Comparison of ENCODE assay signal across 9 cellular contexts in the genomic region with DNA sequence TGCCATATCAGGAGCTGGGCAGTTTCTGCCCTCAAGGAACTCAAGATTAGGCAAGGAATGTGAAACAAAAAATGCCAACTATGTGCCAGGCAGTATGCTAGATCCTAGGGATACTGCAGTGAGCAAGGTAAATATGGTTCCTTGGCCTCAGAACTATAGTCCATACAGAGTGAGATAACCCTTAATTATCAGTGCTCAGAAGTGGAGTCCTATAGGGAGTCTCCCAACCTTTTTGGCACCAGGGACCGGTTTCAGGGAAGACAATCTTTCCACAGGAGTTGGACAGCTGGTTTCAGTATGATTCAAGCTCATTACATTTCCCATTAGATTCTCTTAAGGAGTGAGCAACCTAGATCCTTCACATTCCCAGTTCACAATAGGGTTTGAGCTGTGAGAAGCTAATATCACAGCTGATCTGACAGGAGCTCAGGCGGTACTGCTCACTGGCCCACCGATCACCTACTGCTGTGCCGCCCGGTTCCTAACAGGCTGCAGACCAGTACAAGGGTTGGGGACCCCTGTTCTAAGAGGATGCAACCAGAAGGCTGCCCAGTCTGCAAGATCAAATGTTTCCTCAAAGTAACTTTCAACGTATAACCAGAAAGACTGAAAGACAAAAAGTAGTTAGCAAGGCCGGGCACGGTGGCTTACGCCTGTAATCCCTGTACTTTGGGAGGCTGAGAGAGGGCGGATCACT. TPM values are rescaled to one million over a fixed set of nuclear protein-coding genes. Genes with fewer than 3 reads are reported as not detected.
DNase-seq lines count a peak whose midpoint lies in the region; ATAC-seq and TF ChIP-seq lines count a peak whose summit lies in the region.
"Had no signal": no experiment of that assay in that cellular context is flagged by ENCODE, and none has a peak within 500 bp of the region (broad histone marks: within the 10 kb centered on the region; RNA-seq: fewer than 3 reads in every experiment).

No MANE protein-coding gene starts in this region.

- DNase-seq in activated CD4-positive, alpha-beta T cell treated with anti-CD3 and anti-CD28 coated beads for 36 hours, result no peak
- no peak for DNase-seq in activated CD4-positive, alpha-beta T cell treated with anti-CD3 and anti-CD28 coated beads, Interleukin-2, amount 50 U/mL, for 48 hours
- DNase-seq in T-cell (no peak), fibroblast of villous mesenchyme (ENCODE audit: low read depth) (peak; percentile 36), substantia nigra (lab: John Stamatoyannopoulos, UW) (no peak)
- no peak for DNase-seq in stimulated activated effector memory CD8-positive, alpha-beta T cell treated with anti-CD3 and anti-CD28 coated beads, Interleukin-12 subunit alpha, Interleukin-12 subunit beta, amount 100 ng/mL, for 72 hours (ENCODE audit: low spot score in 2 of 2)
- DNase-seq in stimulated activated CD4-positive, alpha-beta T cell treated with anti-CD3 and anti-CD28 coated beads, Interleukin-2, amount 100 ng/mL, for 24 hours, result no peak

- intact Hi-C loops in activated CD4-positive, alpha-beta T cell treated with anti-CD3 and anti-CD28 coated beads for 36 hours (cut with DNase I, micrococcal nuclease), result loop anchor here (1.0 to 5.0 kb wide), 7 partner anchors 65 to 517 kb away; a partner anchor contains a TSS

- CTCF ChIA-PET in activated CD4-positive, alpha-beta T cell treated with anti-CD3 and anti-CD28 coated beads for 36 hours (lab: Charles Lee), result interaction anchor here (0.6 to 2.3 kb wide), 4 partner anchors 31 to 338 kb away, joined by 3 to 6 read pairs (median 4); a partner anchor contains a TSS
- CTCF ChIA-PET in T-cell (lab: Charles Lee), result interaction anchor here (0.5 to 2.8 kb wide), 9 partner anchors 8 to 442 kb away, joined by 3 to 21 read pairs (median 4); a partner anchor contains a TSS

- no peak for ATAC-seq in activated CD4-positive, alpha-beta T cell treated with anti-CD3 and anti-CD28 coated beads for 36 hours
- ATAC-seq in T-cell (replicated peaks in 1 of 4), result no peak
- ATAC-seq in stimulated activated effector memory CD8-positive, alpha-beta T cell treated with anti-CD3 and anti-CD28 coated beads, Interleukin-12 subunit alpha, Interleukin-12 subunit beta, amount 100 ng/mL, for 72 hours, result no peak
- no peak for ATAC-seq in HG03354 (IDR thresholded peaks at IDR 0.05; ENCODE audit: poor library complexity, severe bottlenecking, unreplicated experiment)

- TF ChIP-seq CTCF in fibroblast of villous mesenchyme (IDR thresholded peaks at IDR 0.05; ENCODE audit: insufficient read depth, low read depth, low read length), result no peak

- H3K27ac ChIP-seq in substantia nigra (ENCODE audit: low read depth, low read length, poor library complexity, severe bottlenecking), result no peak overlapping the region

- POLR2A ChIA-PET in activated CD4-positive, alpha-beta T cell treated with anti-CD3 and anti-CD28 coated beads for 36 hours (lab: Charles Lee), result interaction anchor here (0.6 to 1.7 kb wide), 7 partner anchors 9 to 512 kb away, joined by 3 to 11 read pairs (median 3); a partner anchor contains a TSS
- POLR2A ChIA-PET in T-cell (lab: Charles Lee), result interaction anchor here (0.6 to 1.9 kb wide), 8 partner anchors 17 to 548 kb away, joined by 3 to 15 read pairs (median 4); a partner anchor contains a TSS

- no peaks in the 10 kb centered on the region for H3K27me3 Mint-ChIP-seq in activated CD4-positive, alpha-beta T cell treated with anti-CD3 and anti-CD28 coated beads for 36 hours
- no peaks in the 10 kb centered on the region for H3K27me3 Mint-ChIP-seq in T-cell

- H3K36me3 Mint-ChIP-seq in activated CD4-positive, alpha-beta T cell treated with anti-CD3 and anti-CD28 coated beads for 36 hours (ENCODE audit: low read depth), result peaks cover 53% of the 10 kb centered on the region
- peaks cover 16% of the 10 kb centered on the region for H3K36me3 Mint-ChIP-seq in T-cell
- H3K36me3 Mint-ChIP-seq in stimulated activated effector memory CD8-positive, alpha-beta T cell treated with anti-CD3 and anti-CD28 coated beads, Interleukin-12 subunit alpha, Interleukin-12 subunit beta, amount 100 ng/mL, for 72 hours, result peaks cover 71% of the 10 kb centered on the region

- no peaks in the 10 kb centered on the region for H3K9me3 Mint-ChIP-seq in activated CD4-positive, alpha-beta T cell treated with anti-CD3 and anti-CD28 coated beads for 36 hours (ENCODE audit: low read depth)
- H3K9me3 Mint-ChIP-seq in T-cell, result no peaks in the 10 kb centered on the region
- H3K9me3 Mint-ChIP-seq in stimulated activated effector memory CD8-positive, alpha-beta T cell treated with anti-CD3 and anti-CD28 coated beads, Interleukin-12 subunit alpha, Interleukin-12 subunit beta, amount 100 ng/mL, for 72 hours, result no peaks in the 10 kb centered on the region

- H3K4me1 Mint-ChIP-seq in activated CD4-positive, alpha-beta T cell treated with anti-CD3 and anti-CD28 coated beads for 36 hours, result peaks cover 55% of the 10 kb centered on the region
- peaks cover 58 to 72% (median 64%) of the 10 kb centered on the region in 3 donors for H3K4me1 Mint-ChIP-seq in T-cell
- peaks cover 55% of the 10 kb centered on the region for H3K4me1 Mint-ChIP-seq in stimulated activated effector memory CD8-positive, alpha-beta T cell treated with anti-CD3 and anti-CD28 coated beads, Interleukin-12 subunit alpha, Interleukin-12 subunit beta, amount 100 ng/mL, for 72 hours

- peak overlapping the region; percentile 99 for H3K27ac Mint-ChIP-seq in activated CD4-positive, alpha-beta T cell treated with anti-CD3 and anti-CD28 coated beads for 36 hours
- H3K27ac Mint-ChIP-seq in T-cell, result peak overlapping the region in 1 of 2 donors; percentile 99
- peak overlapping the region; percentile 99 for H3K27ac Mint-ChIP-seq in stimulated activated effector memory CD8-positive, alpha-beta T cell treated with anti-CD3 and anti-CD28 coated beads, Interleukin-12 subunit alpha, Interleukin-12 subunit beta, amount 100 ng/mL, for 72 hours

- H3K4me3 Mint-ChIP-seq in activated CD4-positive, alpha-beta T cell treated with anti-CD3 and anti-CD28 coated beads for 36 hours, result peak overlapping the region; percentile 100
- peak overlapping the region; percentile 97 to 100 (median 98) for H3K4me3 Mint-ChIP-seq in T-cell
- peak overlapping the region; percentile 99 for H3K4me3 Mint-ChIP-seq in stimulated activated effector memory CD8-positive, alpha-beta T cell treated with anti-CD3 and anti-CD28 coated beads, Interleukin-12 subunit alpha, Interleukin-12 subunit beta, amount 100 ng/mL, for 72 hours

- H3K4me3 ChIP-seq in fibroblast of villous mesenchyme (ENCODE audit: low read depth, low read length), result peak overlapping the region; percentile 94

RNA-seq across cellular contexts. Expression of a gene that starts 1.7 kb away (rescaled TPM):
- 100 to 1,000 TPM; 181 to 204 TPM for total RNA-seq in activated CD4-positive, alpha-beta T cell treated with anti-CD3 and anti-CD28 coated beads for 36 hours
- total RNA-seq in T-cell (100 to 1,000 TPM in 3 of 5 donors, 10 to 100 TPM in 2; 98.0 to 115 (median 107) TPM), fibroblast of villous mesenchyme (62.5 and 93.3 TPM in 2 replicates)

RNA-seq across cellular contexts. Expression of a gene that starts 29.7 kb away (rescaled TPM):
- 100 to 1,000 TPM; 369 to 437 TPM for total RNA-seq in activated CD4-positive, alpha-beta T cell treated with anti-CD3 and anti-CD28 coated beads for 36 hours
- total RNA-seq in T-cell (10 to 100 TPM; 22.4 to 38.1 (median 35.8) TPM), fibroblast of villous mesenchyme (29.3 and 57.9 TPM in 2 replicates)

RNA-seq across cellular contexts. Expression of a gene that starts 30.3 kb away (rescaled TPM):
- total RNA-seq in activated CD4-positive, alpha-beta T cell treated with anti-CD3 and anti-CD28 coated beads for 36 hours, result 10 to 100 TPM; 36.8 to 48.2 TPM
- total RNA-seq in T-cell (10 to 100 TPM; 10.5 to 15.1 (median 12.5) TPM), fibroblast of villous mesenchyme (11.0 and 25.5 TPM in 2 replicates)

RNA-seq across cellular contexts. Expression of a gene that starts 39.8 kb away (rescaled TPM):
- under 1 TPM; 0.25 to 0.37 TPM for total RNA-seq in activated CD4-positive, alpha-beta T cell treated with anti-CD3 and anti-CD28 coated beads for 36 hours
- under 1 TPM in 4 of 5 donors, not detected in 1; 0.23 to 0.63 (median 0.52) TPM for total RNA-seq in T-cell
- total RNA-seq in fibroblast of villous mesenchyme, result 0.32 and 0.43 TPM in 2 replicates
- total RNA-seq: SK-MEL-5 had no signal
